ENCODE assay signal across 8 cellular contexts in genomic region chr4:148444296-148445070, GRCh38. TPM values are rescaled to one million over a fixed set of nuclear protein-coding genes. Genes with fewer than 3 reads are reported as not detected.
DNase-seq lines count a peak whose midpoint lies in the region; ATAC-seq, FAIRE-seq and TF ChIP-seq lines count a peak whose summit lies in the region.

No MANE protein-coding gene starts in this region.

- H3K4me1 Mint-ChIP-seq in T-helper 2 cell treated with Interferon-gamma antibody and Interleukin-4, amounts not matched to agents 5 μg/mL and 100 μg/mL, for 36 hours (ENCODE audit: low read depth), result peaks cover 16% of the 10 kb centered on the region

- no peak for TF ChIP-seq CTCF in brain microvascular endothelial cell (IDR thresholded peaks at IDR 0.05; ENCODE audit: low read depth, low read length, missing control alignments)

- H3K27me3 ChIP-seq in brain microvascular endothelial cell (replicated peaks) (peaks cover 34% of the 10 kb centered on the region), layer of hippocampus (ENCODE audit: control insufficient read depth, insufficient read depth, low read length) (no peaks in the 10 kb centered on the region)

- FAIRE-seq in GM12891 (lab: Jason Lieb, UNC), result no peak

- no peak for TF ChIP-seq POLR2A in GM12891 (IDR thresholded peaks at IDR 0.05; ENCODE audit: low read depth, low read length)

- no peaks in the 10 kb centered on the region for H3K36me3 ChIP-seq in brain microvascular endothelial cell (replicated peaks)

- in situ Hi-C loops in brain microvascular endothelial cell (cut with HindIII; ENCODE audit: low pct_ligation_motif_present, low sequenced_read_pairs), result no loop called here

- peaks cover 69% of the 10 kb centered on the region for H3K27me3 Mint-ChIP-seq in T-helper 2 cell treated with Interferon-gamma antibody and Interleukin-4, amounts not matched to agents 5 μg/mL and 100 μg/mL, for 36 hours (ENCODE audit: low read depth)

- H3K36me3 Mint-ChIP-seq in T-helper 2 cell treated with Interferon-gamma antibody and Interleukin-4, amounts not matched to agents 5 μg/mL and 100 μg/mL, for 36 hours (ENCODE audit: low read depth), result no peaks in the 10 kb centered on the region

- H3K27ac ChIP-seq in brain microvascular endothelial cell, result no peak overlapping the region
- H3K27ac ChIP-seq in layer of hippocampus (ENCODE audit: low read depth, low read length), result peak overlapping the region; percentile 57

- H3K9me3 Mint-ChIP-seq in T-helper 2 cell treated with Interferon-gamma antibody and Interleukin-4, amounts not matched to agents 5 μg/mL and 100 μg/mL, for 36 hours, result no peaks in the 10 kb centered on the region

- H3K27ac Mint-ChIP-seq in T-helper 2 cell treated with Interferon-gamma antibody and Interleukin-4, amounts not matched to agents 5 μg/mL and 100 μg/mL, for 36 hours, result no peak overlapping the region

- H3K4me3 Mint-ChIP-seq in T-helper 2 cell treated with Interferon-gamma antibody and Interleukin-4, amounts not matched to agents 5 μg/mL and 100 μg/mL, for 36 hours, result peak overlapping the region; percentile 97

- DNase-seq in GM12891 (ENCODE audit: insufficient read length, low spot score) (peak; percentile 7), brain microvascular endothelial cell (no peak)
- peak; percentile 14 for DNase-seq in T-helper 2 cell treated with Interferon-gamma antibody and Interleukin-4, amounts not matched to agents 5 μg/mL and 100 μg/mL, for 36 hours (ENCODE audit: low spot score)
- DNase-seq in stimulated activated CD4-positive, alpha-beta T cell treated with anti-CD3 and anti-CD28 coated beads, Interleukin-12 subunit alpha, Interleukin-12 subunit beta, amount 100 ng/mL, for 48 hours (ENCODE audit: low read depth in 2 of 3, low spot score in 1 of 3), result peak in 2 of 3 donors; percentile 4 to 23

- peak overlapping the region; percentile 78 for H3K4me3 ChIP-seq in brain microvascular endothelial cell (ENCODE audit: low read depth, low read length)

- ATAC-seq in HG02884 (IDR thresholded peaks at IDR 0.05; ENCODE audit: unreplicated experiment) (no peak), HG03565 (IDR thresholded peaks at IDR 0.05; ENCODE audit: unreplicated experiment) (no peak), GM18909 (IDR thresholded peaks at IDR 0.05; ENCODE audit: poor library complexity, unreplicated experiment) (no peak)

TF ChIP-seq in GM12891, 5 proteins besides CTCF, POLR2A, EP300 and RAD21:
- no peak for TF ChIP-seq PAX5 (IDR thresholded peaks at IDR 0.05; ENCODE audit: insufficient read depth, low read length, severe bottlenecking)
- TF ChIP-seq POU2F2 (IDR thresholded peaks at IDR 0.05; ENCODE audit: low read depth, low read length), result no peak
- no peak for TF ChIP-seq POLR2AphosphoS5 (IDR thresholded peaks at IDR 0.05; ENCODE audit: low read depth, low read length)
- TF ChIP-seq TAF1 (IDR thresholded peaks at IDR 0.05; ENCODE audit: low read depth, low read length), result no peak
- TF ChIP-seq SPI1 (IDR thresholded peaks at IDR 0.05; ENCODE audit: low read depth, low read length), result no peak

RNA-seq across cellular contexts. Expression of gene NR3C2, which starts 2.3 kb away (rescaled TPM):
- not detected for polyA plus RNA-seq in GM12891 (2012; ENCODE audit: low read depth, missing spikeins)
